In genomic region chr4:107592518-107592917, GRCh38 we compare ENCODE assay signal across 14 cellular contexts.
A peak's percentile ranks its signal among the peaks of the same experiment; 100 is the strongest.
DNase-seq lines count a peak whose midpoint lies in the region; ATAC-seq and TF ChIP-seq lines count a peak whose summit lies in the region.
"Had no signal": no experiment of that assay in that cellular context is flagged by ENCODE, and none has a peak within 500 bp of the region (broad histone marks: within the 10 kb centered on the region; RNA-seq: fewer than 3 reads in every experiment).

No MANE protein-coding gene starts in this region.

- H3K4me3 ChIP-seq in foreskin fibroblast (ENCODE audit: low read depth in 1 of 2, low read length in 2 of 2): no peak overlapping the region
- H3K4me3 ChIP-seq: heart right ventricle, lung, Peyer's patch, vagina had no signal

- peak; percentile 93 for ATAC-seq in GM18868 (IDR thresholded peaks at IDR 0.05; ENCODE audit: unreplicated experiment)
- ATAC-seq in GM21717 (IDR thresholded peaks at IDR 0.05; ENCODE audit: unreplicated experiment): peak; percentile 90
- peak; percentile 86 for ATAC-seq in HG03378 (IDR thresholded peaks at IDR 0.05; ENCODE audit: unreplicated experiment)
- ATAC-seq: heart right ventricle had no signal

- peak; percentile 56 for DNase-seq in SKM-1 treated with dmso at 0.1 percent for 144 hours (lab: John Stamatoyannopoulos, UW; ENCODE audit: unreplicated experiment)
- no peak for DNase-seq in NCI-H446 treated with DMSO at 0.1 percent for 48 hours (lab: John Stamatoyannopoulos, UW)
- no peak for DNase-seq in foreskin fibroblast
- DNase-seq in activated naive CD4-positive, alpha-beta T cell treated with anti-CD3 and anti-CD28 coated beads, Interleukin-2, amount 50 U/mL, for 16 hours: no peak
- no peak for DNase-seq in stimulated activated CD4-positive, alpha-beta T cell treated with anti-CD3 and anti-CD28 coated beads, Interleukin-4, amount 100 ng/mL, for 24 hours
- DNase-seq: endodermal cell, GDM1, heart right ventricle, Peyer's patch had no signal

- no peak for TF ChIP-seq CTCF in foreskin fibroblast (IDR thresholded peaks at IDR 0.05; ENCODE audit: low read depth, low read length)
